Comparison of ENCODE assay signal across 1 cellular context in genomic region chr7:121006731-121007315, GRCh38.
A peak's percentile ranks its signal among the peaks of the same experiment; 100 is the strongest.
TF ChIP-seq lines count a peak whose summit lies in the region.

No MANE protein-coding gene starts in this region.

TF ChIP-seq in K562, 482 proteins besides CTCF, POLR2A, EP300 and RAD21 (continued from another document):
- TF ChIP-seq, protein P1, sequence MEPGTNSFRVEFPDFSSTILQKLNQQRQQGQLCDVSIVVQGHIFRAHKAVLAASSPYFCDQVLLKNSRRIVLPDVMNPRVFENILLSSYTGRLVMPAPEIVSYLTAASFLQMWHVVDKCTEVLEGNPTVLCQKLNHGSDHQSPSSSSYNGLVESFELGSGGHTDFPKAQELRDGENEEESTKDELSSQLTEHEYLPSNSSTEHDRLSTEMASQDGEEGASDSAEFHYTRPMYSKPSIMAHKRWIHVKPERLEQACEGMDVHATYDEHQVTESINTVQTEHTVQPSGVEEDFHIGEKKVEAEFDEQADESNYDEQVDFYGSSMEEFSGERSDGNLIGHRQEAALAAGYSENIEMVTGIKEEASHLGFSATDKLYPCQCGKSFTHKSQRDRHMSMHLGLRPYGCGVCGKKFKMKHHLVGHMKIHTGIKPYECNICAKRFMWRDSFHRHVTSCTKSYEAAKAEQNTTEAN (CRISPR knock-in tag; IDR thresholded peaks at IDR 0.05) = 0 out of 2 replicates have a peak, but pooled peaks have one; percentile 12
- peak; percentile 25 for TF ChIP-seq HDAC3 (IDR thresholded peaks at IDR 0.05; ENCODE audit: borderline replicate concordance, partially characterized antibody)
- no peak for TF ChIP-seq ZNF134 (CRISPR knock-in tag; conservative IDR thresholded peaks at IDR 0.05)
- peak; percentile 22; the same call in 1 of the 2 replicates for TF ChIP-seq ATF4 (CRISPR knock-in tag; IDR thresholded peaks at IDR 0.05)
- no peak for TF ChIP-seq TCF7L2 (IDR thresholded peaks at IDR 0.05; ENCODE audit: low read depth, low read length)
- peak; percentile 94 for TF ChIP-seq ZNF384 (IDR thresholded peaks at IDR 0.05; ENCODE audit: low read depth, low read length)
- peak; percentile 46; the same call in 1 of the 2 replicates for TF ChIP-seq IRF9 (tag; IDR thresholded peaks at IDR 0.05)
- TF ChIP-seq MTA3 (IDR thresholded peaks at IDR 0.05; ENCODE audit: borderline replicate concordance) = 0 out of 2 replicates have a peak, but pooled peaks have one; percentile 52
- no peak for TF ChIP-seq POLR3A (IDR thresholded peaks at IDR 0.05; ENCODE audit: borderline replicate concordance, extremely low read depth, insufficient read depth, insufficient read length)
- peak; percentile 52 for TF ChIP-seq GATA2 (CRISPR knock-in tag; IDR thresholded peaks at IDR 0.05)
- TF ChIP-seq BRD9 (IDR thresholded peaks at IDR 0.05; ENCODE audit: low read depth, partially characterized antibody) = peak; percentile 47
- TF ChIP-seq ETS2 (tag; IDR thresholded peaks at IDR 0.05; ENCODE audit: borderline replicate concordance, poor library complexity, severe bottlenecking) = no peak
- no peak for TF ChIP-seq NFRKB (IDR thresholded peaks at IDR 0.05; ENCODE audit: low read depth)
- TF ChIP-seq ZNF696 (CRISPR knock-in tag; conservative IDR thresholded peaks at IDR 0.05) = no peak
- TF ChIP-seq, protein P2, sequence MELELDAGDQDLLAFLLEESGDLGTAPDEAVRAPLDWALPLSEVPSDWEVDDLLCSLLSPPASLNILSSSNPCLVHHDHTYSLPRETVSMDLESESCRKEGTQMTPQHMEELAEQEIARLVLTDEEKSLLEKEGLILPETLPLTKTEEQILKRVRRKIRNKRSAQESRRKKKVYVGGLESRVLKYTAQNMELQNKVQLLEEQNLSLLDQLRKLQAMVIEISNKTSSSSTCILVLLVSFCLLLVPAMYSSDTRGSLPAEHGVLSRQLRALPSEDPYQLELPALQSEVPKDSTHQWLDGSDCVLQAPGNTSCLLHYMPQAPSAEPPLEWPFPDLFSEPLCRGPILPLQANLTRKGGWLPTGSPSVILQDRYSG (tag; conservative IDR thresholded peaks at IDR 0.05; ENCODE audit: low read depth) = peak; percentile 21; the same call in 1 of the 2 replicates
- TF ChIP-seq RCOR1 (IDR thresholded peaks at IDR 0.05; ENCODE audit: borderline replicate concordance in 1 of 2, low read depth in 2 of 2, low read length in 2 of 2) = peak; percentile 4 to 29; a peak in 1 of 4 replicates
- TF ChIP-seq NEUROD1 (IDR thresholded peaks at IDR 0.05; ENCODE audit: borderline replicate concordance, low read depth, low read length, partially characterized antibody) = no peak
- TF ChIP-seq PHF21A (IDR thresholded peaks at IDR 0.05; ENCODE audit: borderline replicate concordance, low read depth) = no peak
- TF ChIP-seq CXXC5 (CRISPR knock-in tag; IDR thresholded peaks at IDR 0.05) = peak; percentile 40; the same call in 1 of the 2 replicates
- TF ChIP-seq MAFF (IDR thresholded peaks at IDR 0.05; ENCODE audit: low read length) = no peak
- no peak for TF ChIP-seq CBX5 (IDR thresholded peaks at IDR 0.05; ENCODE audit: borderline replicate concordance, low read depth)
- TF ChIP-seq KAT2B (IDR thresholded peaks at IDR 0.05; ENCODE audit: low read depth, low read length) = no peak
- TF ChIP-seq C11orf30 (IDR thresholded peaks at IDR 0.05; ENCODE audit: low read depth) = peak; percentile 50; the same call in 1 of the 2 replicates
- peak; percentile 75 for TF ChIP-seq TEAD4 (IDR thresholded peaks at IDR 0.05; ENCODE audit: low read length)
- TF ChIP-seq TEAD4 (CRISPR knock-in tag; IDR thresholded peaks at IDR 0.05; ENCODE audit: borderline replicate concordance) = no peak
- no peak for TF ChIP-seq PHB2 (IDR thresholded peaks at IDR 0.05; ENCODE audit: low read depth)
- no peak for TF ChIP-seq ZNF586 (CRISPR knock-in tag; conservative IDR thresholded peaks at IDR 0.05)
- TF ChIP-seq SIN3A (IDR thresholded peaks at IDR 0.05; ENCODE audit: borderline replicate concordance in 2 of 2, control insufficient read depth in 1 of 2, low read depth in 2 of 2, low read length in 2 of 2) = peak in 1 of 2 experiments; percentile 61; a peak in 1 of 4 replicates
- TF ChIP-seq, protein P3, sequence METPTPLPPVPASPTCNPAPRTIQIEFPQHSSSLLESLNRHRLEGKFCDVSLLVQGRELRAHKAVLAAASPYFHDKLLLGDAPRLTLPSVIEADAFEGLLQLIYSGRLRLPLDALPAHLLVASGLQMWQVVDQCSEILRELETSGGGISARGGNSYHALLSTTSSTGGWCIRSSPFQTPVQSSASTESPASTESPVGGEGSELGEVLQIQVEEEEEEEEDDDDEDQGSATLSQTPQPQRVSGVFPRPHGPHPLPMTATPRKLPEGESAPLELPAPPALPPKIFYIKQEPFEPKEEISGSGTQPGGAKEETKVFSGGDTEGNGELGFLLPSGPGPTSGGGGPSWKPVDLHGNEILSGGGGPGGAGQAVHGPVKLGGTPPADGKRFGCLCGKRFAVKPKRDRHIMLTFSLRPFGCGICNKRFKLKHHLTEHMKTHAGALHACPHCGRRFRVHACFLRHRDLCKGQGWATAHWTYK (CRISPR knock-in tag; IDR thresholded peaks at IDR 0.05) = peak; percentile 34; the same call in 1 of the 2 replicates
- TF ChIP-seq, protein P4, sequence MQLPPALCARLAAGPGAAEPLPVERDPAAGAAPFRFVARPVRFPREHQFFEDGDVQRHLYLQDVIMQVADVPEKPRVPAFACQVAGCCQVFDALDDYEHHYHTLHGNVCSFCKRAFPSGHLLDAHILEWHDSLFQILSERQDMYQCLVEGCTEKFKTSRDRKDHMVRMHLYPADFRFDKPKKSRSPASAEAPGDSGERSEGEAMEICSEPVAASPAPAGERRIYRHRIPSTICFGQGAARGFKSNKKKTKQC (CRISPR knock-in tag; IDR thresholded peaks at IDR 0.05) = no peak
- peak; percentile 14 to 41; a peak in 1 of 4 replicates for TF ChIP-seq KDM1A (IDR thresholded peaks at IDR 0.05)
- TF ChIP-seq TGIF2 (CRISPR knock-in tag; IDR thresholded peaks at IDR 0.05) = no peak
- TF ChIP-seq HDAC2 (IDR thresholded peaks at IDR 0.05) = peak; percentile 31; the same call in 1 of the 2 replicates
- no peak for TF ChIP-seq PHB (CRISPR knock-in tag; IDR thresholded peaks at IDR 0.05)
- no peak for TF ChIP-seq ID3 (CRISPR knock-in tag; IDR thresholded peaks at IDR 0.05)
- 0 out of 2 replicates have a peak, but pooled peaks have one; percentile 18 for TF ChIP-seq ID3 (tag; IDR thresholded peaks at IDR 0.05)
- peak; percentile 23; the same call in 1 of the 2 replicates for TF ChIP-seq MTA2 (IDR thresholded peaks at IDR 0.05; ENCODE audit: low read depth)
- TF ChIP-seq, protein P5, sequence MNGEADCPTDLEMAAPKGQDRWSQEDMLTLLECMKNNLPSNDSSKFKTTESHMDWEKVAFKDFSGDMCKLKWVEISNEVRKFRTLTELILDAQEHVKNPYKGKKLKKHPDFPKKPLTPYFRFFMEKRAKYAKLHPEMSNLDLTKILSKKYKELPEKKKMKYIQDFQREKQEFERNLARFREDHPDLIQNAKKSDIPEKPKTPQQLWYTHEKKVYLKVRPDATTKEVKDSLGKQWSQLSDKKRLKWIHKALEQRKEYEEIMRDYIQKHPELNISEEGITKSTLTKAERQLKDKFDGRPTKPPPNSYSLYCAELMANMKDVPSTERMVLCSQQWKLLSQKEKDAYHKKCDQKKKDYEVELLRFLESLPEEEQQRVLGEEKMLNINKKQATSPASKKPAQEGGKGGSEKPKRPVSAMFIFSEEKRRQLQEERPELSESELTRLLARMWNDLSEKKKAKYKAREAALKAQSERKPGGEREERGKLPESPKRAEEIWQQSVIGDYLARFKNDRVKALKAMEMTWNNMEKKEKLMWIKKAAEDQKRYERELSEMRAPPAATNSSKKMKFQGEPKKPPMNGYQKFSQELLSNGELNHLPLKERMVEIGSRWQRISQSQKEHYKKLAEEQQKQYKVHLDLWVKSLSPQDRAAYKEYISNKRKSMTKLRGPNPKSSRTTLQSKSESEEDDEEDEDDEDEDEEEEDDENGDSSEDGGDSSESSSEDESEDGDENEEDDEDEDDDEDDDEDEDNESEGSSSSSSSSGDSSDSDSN (IDR thresholded peaks at IDR 0.05; ENCODE audit: borderline replicate concordance in 1 of 2, low read depth in 2 of 2, low read length in 2 of 2) = 0 out of 4 replicates have a peak, but pooled peaks of 1 of the 2 experiments have one; percentile 34
- TF ChIP-seq CHD2 (IDR thresholded peaks at IDR 0.05; ENCODE audit: low read depth, low read length) = peak; percentile 25; the same call in 1 of the 2 replicates
- TF ChIP-seq ARID3A (IDR thresholded peaks at IDR 0.05; ENCODE audit: borderline replicate concordance, low read depth, low read length) = 0 out of 2 replicates have a peak, but pooled peaks have one; percentile 26
- TF ChIP-seq NCOA4 (IDR thresholded peaks at IDR 0.05; ENCODE audit: partially characterized antibody) = peak; percentile 24
- 0 out of 2 replicates have a peak, but pooled peaks have one; percentile 12 for TF ChIP-seq NFE2 (IDR thresholded peaks at IDR 0.05; ENCODE audit: low read depth)
